ENCODE assay signal across 2 cellular contexts in the genomic region with DNA sequence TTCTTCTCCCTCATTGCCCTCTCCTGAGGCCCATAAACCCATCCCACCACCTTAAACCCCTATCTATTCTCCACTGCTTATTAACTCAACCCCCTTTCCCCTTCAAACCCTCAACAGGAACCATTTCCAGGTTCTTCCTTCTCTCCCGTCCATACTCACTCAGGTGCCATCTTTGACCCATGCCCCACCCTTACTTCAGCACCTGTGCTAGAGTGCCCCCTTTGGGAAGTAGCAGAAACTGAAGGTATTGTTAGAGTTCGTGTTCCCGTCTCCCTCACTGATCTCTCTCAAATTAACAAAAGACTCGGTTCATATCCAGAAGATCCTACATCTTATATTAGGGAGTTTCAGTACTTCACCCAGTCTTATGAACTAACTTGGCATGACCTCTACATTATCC.
TF ChIP-seq lines count a peak whose summit lies in the region.

No MANE protein-coding gene starts in this region.

TF ChIP-seq in HepG2, 621 proteins besides CTCF, POLR2A, EP300 and RAD21 (continued from another document):
- TF ChIP-seq, protein P1, sequence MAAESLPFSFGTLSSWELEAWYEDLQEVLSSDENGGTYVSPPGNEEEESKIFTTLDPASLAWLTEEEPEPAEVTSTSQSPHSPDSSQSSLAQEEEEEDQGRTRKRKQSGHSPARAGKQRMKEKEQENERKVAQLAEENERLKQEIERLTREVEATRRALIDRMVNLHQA (CRISPR knock-in tag; IDR thresholded peaks at IDR 0.05) = no peak

TF ChIP-seq in K562, 482 proteins besides CTCF, POLR2A, EP300 and RAD21:
- TF ChIP-seq, protein P2, sequence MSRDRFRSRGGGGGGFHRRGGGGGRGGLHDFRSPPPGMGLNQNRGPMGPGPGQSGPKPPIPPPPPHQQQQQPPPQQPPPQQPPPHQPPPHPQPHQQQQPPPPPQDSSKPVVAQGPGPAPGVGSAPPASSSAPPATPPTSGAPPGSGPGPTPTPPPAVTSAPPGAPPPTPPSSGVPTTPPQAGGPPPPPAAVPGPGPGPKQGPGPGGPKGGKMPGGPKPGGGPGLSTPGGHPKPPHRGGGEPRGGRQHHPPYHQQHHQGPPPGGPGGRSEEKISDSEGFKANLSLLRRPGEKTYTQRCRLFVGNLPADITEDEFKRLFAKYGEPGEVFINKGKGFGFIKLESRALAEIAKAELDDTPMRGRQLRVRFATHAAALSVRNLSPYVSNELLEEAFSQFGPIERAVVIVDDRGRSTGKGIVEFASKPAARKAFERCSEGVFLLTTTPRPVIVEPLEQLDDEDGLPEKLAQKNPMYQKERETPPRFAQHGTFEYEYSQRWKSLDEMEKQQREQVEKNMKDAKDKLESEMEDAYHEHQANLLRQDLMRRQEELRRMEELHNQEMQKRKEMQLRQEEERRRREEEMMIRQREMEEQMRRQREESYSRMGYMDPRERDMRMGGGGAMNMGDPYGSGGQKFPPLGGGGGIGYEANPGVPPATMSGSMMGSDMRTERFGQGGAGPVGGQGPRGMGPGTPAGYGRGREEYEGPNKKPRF (IDR thresholded peaks at IDR 0.05; ENCODE audit: low read depth, low read length) = no peak
- TF ChIP-seq STAT5A (IDR thresholded peaks at IDR 0.05; ENCODE audit: borderline replicate concordance, low read length) (no peak), SMAD3 (CRISPR knock-in tag; conservative IDR thresholded peaks at IDR 0.05) (no peak), KLF6 (CRISPR knock-in tag; IDR thresholded peaks at IDR 0.05; ENCODE audit: borderline replicate concordance) (no peak), DMBX1 (CRISPR knock-in tag; IDR thresholded peaks at IDR 0.05; ENCODE audit: borderline replicate concordance) (no peak), TSC22D4 (tag; IDR thresholded peaks at IDR 0.05) (no peak), POLR3G (IDR thresholded peaks at IDR 0.05; ENCODE audit: extremely low read depth, insufficient read length, insufficient replicate concordance) (no peak), POLR2G (IDR thresholded peaks at IDR 0.05; ENCODE audit: low read depth, low read length) (no peak)
- TF ChIP-seq, protein P3, sequence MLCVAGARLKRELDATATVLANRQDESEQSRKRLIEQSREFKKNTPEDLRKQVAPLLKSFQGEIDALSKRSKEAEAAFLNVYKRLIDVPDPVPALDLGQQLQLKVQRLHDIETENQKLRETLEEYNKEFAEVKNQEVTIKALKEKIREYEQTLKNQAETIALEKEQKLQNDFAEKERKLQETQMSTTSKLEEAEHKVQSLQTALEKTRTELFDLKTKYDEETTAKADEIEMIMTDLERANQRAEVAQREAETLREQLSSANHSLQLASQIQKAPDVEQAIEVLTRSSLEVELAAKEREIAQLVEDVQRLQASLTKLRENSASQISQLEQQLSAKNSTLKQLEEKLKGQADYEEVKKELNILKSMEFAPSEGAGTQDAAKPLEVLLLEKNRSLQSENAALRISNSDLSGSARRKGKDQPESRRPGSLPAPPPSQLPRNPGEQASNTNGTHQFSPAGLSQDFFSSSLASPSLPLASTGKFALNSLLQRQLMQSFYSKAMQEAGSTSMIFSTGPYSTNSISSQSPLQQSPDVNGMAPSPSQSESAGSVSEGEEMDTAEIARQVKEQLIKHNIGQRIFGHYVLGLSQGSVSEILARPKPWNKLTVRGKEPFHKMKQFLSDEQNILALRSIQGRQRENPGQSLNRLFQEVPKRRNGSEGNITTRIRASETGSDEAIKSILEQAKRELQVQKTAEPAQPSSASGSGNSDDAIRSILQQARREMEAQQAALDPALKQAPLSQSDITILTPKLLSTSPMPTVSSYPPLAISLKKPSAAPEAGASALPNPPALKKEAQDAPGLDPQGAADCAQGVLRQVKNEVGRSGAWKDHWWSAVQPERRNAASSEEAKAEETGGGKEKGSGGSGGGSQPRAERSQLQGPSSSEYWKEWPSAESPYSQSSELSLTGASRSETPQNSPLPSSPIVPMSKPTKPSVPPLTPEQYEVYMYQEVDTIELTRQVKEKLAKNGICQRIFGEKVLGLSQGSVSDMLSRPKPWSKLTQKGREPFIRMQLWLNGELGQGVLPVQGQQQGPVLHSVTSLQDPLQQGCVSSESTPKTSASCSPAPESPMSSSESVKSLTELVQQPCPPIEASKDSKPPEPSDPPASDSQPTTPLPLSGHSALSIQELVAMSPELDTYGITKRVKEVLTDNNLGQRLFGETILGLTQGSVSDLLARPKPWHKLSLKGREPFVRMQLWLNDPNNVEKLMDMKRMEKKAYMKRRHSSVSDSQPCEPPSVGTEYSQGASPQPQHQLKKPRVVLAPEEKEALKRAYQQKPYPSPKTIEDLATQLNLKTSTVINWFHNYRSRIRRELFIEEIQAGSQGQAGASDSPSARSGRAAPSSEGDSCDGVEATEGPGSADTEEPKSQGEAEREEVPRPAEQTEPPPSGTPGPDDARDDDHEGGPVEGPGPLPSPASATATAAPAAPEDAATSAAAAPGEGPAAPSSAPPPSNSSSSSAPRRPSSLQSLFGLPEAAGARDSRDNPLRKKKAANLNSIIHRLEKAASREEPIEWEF (CRISPR knock-in tag; IDR thresholded peaks at IDR 0.05) = no peak
- TF ChIP-seq, protein P4, sequence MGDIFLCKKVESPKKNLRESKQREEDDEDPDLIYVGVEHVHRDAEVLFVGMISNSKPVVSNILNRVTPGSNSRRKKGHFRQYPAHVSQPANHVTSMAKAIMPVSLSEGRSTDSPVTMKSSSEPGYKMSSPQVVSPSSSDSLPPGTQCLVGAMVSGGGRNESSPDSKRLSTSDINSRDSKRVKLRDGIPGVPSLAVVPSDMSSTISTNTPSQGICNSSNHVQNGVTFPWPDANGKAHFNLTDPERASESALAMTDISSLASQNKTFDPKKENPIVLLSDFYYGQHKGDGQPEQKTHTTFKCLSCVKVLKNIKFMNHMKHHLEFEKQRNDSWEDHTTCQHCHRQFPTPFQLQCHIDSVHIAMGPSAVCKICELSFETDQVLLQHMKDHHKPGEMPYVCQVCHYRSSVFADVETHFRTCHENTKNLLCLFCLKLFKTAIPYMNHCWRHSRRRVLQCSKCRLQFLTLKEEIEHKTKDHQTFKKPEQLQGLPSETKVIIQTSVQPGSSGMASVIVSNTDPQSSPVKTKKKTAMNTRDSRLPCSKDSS (IDR thresholded peaks at IDR 0.05; ENCODE audit: low read depth, partially characterized antibody) = no peak
TF ChIP-seq in K562: peak in this region for 0.
